Comparison of ENCODE assay signal across 19 cellular contexts in the genomic region with DNA sequence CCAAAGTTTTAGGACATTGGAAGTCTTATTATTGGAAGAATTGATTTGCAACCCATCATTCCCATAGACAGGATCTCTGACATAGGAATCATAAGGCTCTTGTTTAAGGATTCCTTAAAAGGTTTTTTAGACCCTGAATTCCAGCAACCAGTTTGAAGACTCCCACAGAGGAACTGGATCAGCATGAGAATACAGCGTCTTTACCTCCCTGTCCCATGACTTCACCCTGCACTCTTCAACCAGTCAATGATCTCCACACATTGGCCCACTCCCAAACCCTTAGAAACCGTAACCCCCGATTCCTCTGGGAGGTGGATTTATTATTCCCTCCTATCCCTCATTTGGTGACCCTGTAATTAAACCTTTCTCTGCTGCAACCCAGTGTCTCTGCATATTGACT.
DNase-seq lines count a peak whose midpoint lies in the region; ATAC-seq, FAIRE-seq and TF ChIP-seq lines count a peak whose summit lies in the region.
"Had no signal": no experiment of that assay in that cellular context is flagged by ENCODE, and none has a peak within 500 bp of the region (broad histone marks: within the 10 kb centered on the region; RNA-seq: fewer than 3 reads in every experiment).

No MANE protein-coding gene starts in this region.

- no peak for TF ChIP-seq POLR2A in H1 (IDR thresholded peaks at IDR 0.05; ENCODE audit: control extremely low read depth in 1 of 2, low read depth in 2 of 2, low read length in 2 of 2)

- H3K4me3 Mint-ChIP-seq in T-helper 2 cell treated with Interferon-gamma antibody and Interleukin-4, amounts not matched to agents 5 μg/mL and 100 μg/mL, for 36 hours: no peak overlapping the region
- H3K4me3 Mint-ChIP-seq: B cell; CD8-positive, alpha-beta T cell; HFFc6 had no signal

- H3K27ac Mint-ChIP-seq in T-helper 2 cell treated with Interferon-gamma antibody and Interleukin-4, amounts not matched to agents 5 μg/mL and 100 μg/mL, for 36 hours: no peak overlapping the region
- H3K27ac Mint-ChIP-seq: B cell; CD8-positive, alpha-beta T cell; HFFc6 had no signal

- H3K23ac ChIP-seq in H1 (ENCODE audit: insufficient read length) (no peak overlapping the region), mesendoderm (ENCODE audit: low read length) (no peak overlapping the region)

- peak overlapping the region; percentile 73; the same call in 1 of the 2 replicates for H2BK20ac ChIP-seq in H1 (ENCODE audit: low read length)

- H2BK5ac ChIP-seq in H1 (ENCODE audit: low read depth, low read length) (no peak overlapping the region; the same call in 1 of the 2 replicates), mesendoderm (ENCODE audit: low read length) (no peak overlapping the region)

- peak; percentile 89 for FAIRE-seq in H1 (lab: Jason Lieb, UNC)
- FAIRE-seq: GM12878, H54, HTR-8/SVneo had no signal

- H3K79me1 ChIP-seq in H1 (ENCODE audit: low read depth, low read length) (no peaks in the 10 kb centered on the region), mesendoderm (ENCODE audit: low read length) (no peaks in the 10 kb centered on the region)

- H3K79me2 ChIP-seq in H1 (ENCODE audit: control insufficient read depth in 1 of 2, insufficient read depth in 2 of 2, low read length in 2 of 2) (no peaks in the 10 kb centered on the region), mesendoderm (ENCODE audit: control insufficient read depth, insufficient read depth, low read length) (no peaks in the 10 kb centered on the region)

- H3K4me1 ChIP-seq in HUES64 (ENCODE audit: insufficient read depth, low read length) (peaks cover 7% of the 10 kb centered on the region), H1 (replicated peaks in 1 of 4; ENCODE audit: control insufficient read depth in 3 of 4, insufficient read depth in 4 of 4, low read length in 3 of 4) (peaks cover 0 to 6% (median 4%) of the 10 kb centered on the region in 4 experiments; a peak in 4 of 7 replicates), mesendoderm (ENCODE audit: control insufficient read depth, low read depth, low read length) (no peaks in the 10 kb centered on the region), foreskin keratinocyte (no peaks in the 10 kb centered on the region)
- H3K4me1 ChIP-seq: BLaER1 treated with 17β-estradiol and CSF1 and Interleukin-3, amounts not matched to agents 10 nM and 100 nM had no signal

- H4K8ac ChIP-seq in H1 (ENCODE audit: extremely low read depth, insufficient read depth, low read length) (no peak overlapping the region), mesendoderm (ENCODE audit: low read depth, low read length) (peak overlapping the region; percentile 88)

- peak overlapping the region; percentile 5; the same call in 1 of the 2 replicates for H3K27ac ChIP-seq in HUES64 (ENCODE audit: low read depth, low read length)
- H3K27ac ChIP-seq in H1 (ENCODE audit: low read depth, low read length): no peak overlapping the region
- H3K27ac ChIP-seq in mesendoderm (ENCODE audit: low read depth, low read length): no peak overlapping the region
- no peak overlapping the region for H3K27ac ChIP-seq in foreskin keratinocyte
- H3K27ac ChIP-seq: BLaER1 treated with 17β-estradiol and CSF1 and Interleukin-3, amounts not matched to agents 10 nM and 100 nM had no signal

- no peaks in the 10 kb centered on the region for H3K27me3 ChIP-seq in HUES64 (ENCODE audit: insufficient read depth, low read length)
- H3K27me3 ChIP-seq in H1 (replicated peaks in 1 of 4; ENCODE audit: control insufficient read depth in 3 of 4, extremely low read depth in 1 of 4, insufficient read depth in 3 of 4, low read length in 3 of 4): no peaks in the 10 kb centered on the region
- no peaks in the 10 kb centered on the region for H3K27me3 ChIP-seq in mesendoderm (ENCODE audit: insufficient read depth, low read length, poor library complexity)
- H3K27me3 ChIP-seq in foreskin keratinocyte: no peaks in the 10 kb centered on the region
- H3K27me3 ChIP-seq: BLaER1 treated with 17β-estradiol and CSF1 and Interleukin-3, amounts not matched to agents 10 nM and 100 nM had no signal

- no peak overlapping the region for H3K9ac ChIP-seq in HUES64 (ENCODE audit: low read depth, low read length)
- H3K9ac ChIP-seq in H1 (replicated peaks in 1 of 4; ENCODE audit: extremely low read depth in 1 of 4, low read depth in 3 of 4, low read length in 3 of 4): no peak overlapping the region
- no peak overlapping the region for H3K9ac ChIP-seq in mesendoderm (ENCODE audit: low read length)
- H3K9ac ChIP-seq: BLaER1 treated with 17β-estradiol and CSF1 and Interleukin-3, amounts not matched to agents 10 nM and 100 nM had no signal

- no peak for TF ChIP-seq EP300 in H1 (IDR thresholded peaks at IDR 0.05; ENCODE audit: borderline replicate concordance in 1 of 2, low read depth in 2 of 2, low read length in 2 of 2)

- peaks cover 9% of the 10 kb centered on the region for H3K9me3 Mint-ChIP-seq in T-helper 2 cell treated with Interferon-gamma antibody and Interleukin-4, amounts not matched to agents 5 μg/mL and 100 μg/mL, for 36 hours

- DNase-seq in ELF-1 (ENCODE audit: low read depth, low spot score) (peak; percentile 23), H1 (ENCODE audit: low read depth in 1 of 2, low spot score in 2 of 2) (no peak), mesendoderm (no peak), foreskin keratinocyte (no peak), NCI-H82 (lab: John Stamatoyannopoulos, UW) (no peak)
- DNase-seq in activated T-cell treated with anti-CD3 and anti-CD28 coated beads, Interleukin-2, amount 50 U/mL, for 1 hour: no peak
- DNase-seq in T-helper 2 cell treated with Interferon-gamma antibody and Interleukin-4, amounts not matched to agents 5 μg/mL and 100 μg/mL, for 36 hours (ENCODE audit: low spot score): no peak
- DNase-seq: 8988T; Calu3; CD8-positive, alpha-beta T cell; DMS79 treated with DMSO at 0.1 percent for 48 hours; HFFc6 had no signal

- H2AK5ac ChIP-seq in H1 (ENCODE audit: low read depth, low read length): no peak overlapping the region
- H2AK5ac ChIP-seq in mesendoderm (ENCODE audit: low read length): no peak overlapping the region

- POLR2A ChIA-PET in H1 (lab: Charles Lee; ENCODE audit: partially characterized antibody): no interaction called here

- H2AFZ ChIP-seq in H1 (ENCODE audit: low read length): no peak overlapping the region

- no peaks in the 10 kb centered on the region for H3K36me3 Mint-ChIP-seq in T-helper 2 cell treated with Interferon-gamma antibody and Interleukin-4, amounts not matched to agents 5 μg/mL and 100 μg/mL, for 36 hours (ENCODE audit: low read depth)
- H3K36me3 Mint-ChIP-seq: CD8-positive, alpha-beta T cell had no signal

- H3K27me3 Mint-ChIP-seq in T-helper 2 cell treated with Interferon-gamma antibody and Interleukin-4, amounts not matched to agents 5 μg/mL and 100 μg/mL, for 36 hours (ENCODE audit: low read depth): no peaks in the 10 kb centered on the region
- H3K27me3 Mint-ChIP-seq: B cell had no signal

- TF ChIP-seq RAD21 in H1 (IDR thresholded peaks at IDR 0.05 in 1 of 2, conservative IDR thresholded peaks at IDR 0.05 in 1 of 2; ENCODE audit: low read depth in 2 of 2, low read length in 2 of 2): no peak

- peak overlapping the region; percentile 57 for H4K5ac ChIP-seq in H1 (ENCODE audit: insufficient read length, low read depth, low read length)
- no peak overlapping the region for H4K5ac ChIP-seq in mesendoderm (ENCODE audit: low read length)

- H3K36me3 ChIP-seq in HUES64 (ENCODE audit: insufficient read depth, low read length): no peaks in the 10 kb centered on the region
- H3K36me3 ChIP-seq in H1 (ENCODE audit: control insufficient read depth in 2 of 4, insufficient read depth in 4 of 4, low read length in 3 of 4): no peaks in the 10 kb centered on the region; a peak in 1 of 8 replicates
- no peaks in the 10 kb centered on the region for H3K36me3 ChIP-seq in mesendoderm (ENCODE audit: control insufficient read depth, insufficient read depth, low read length)
- H3K36me3 ChIP-seq: BLaER1 treated with 17β-estradiol and CSF1 and Interleukin-3, amounts not matched to agents 10 nM and 100 nM had no signal

- H3K18ac ChIP-seq in H1 (ENCODE audit: extremely low read depth, low read length): no peak overlapping the region
- no peak overlapping the region for H3K18ac ChIP-seq in mesendoderm (ENCODE audit: low read length)

- H2BK120ac ChIP-seq in H1 (replicated peaks; ENCODE audit: low read depth, low read length) (no peak overlapping the region), mesendoderm (ENCODE audit: low read depth, low read length) (no peak overlapping the region)

- TF ChIP-seq CTCF in H1 (IDR thresholded peaks at IDR 0.05; ENCODE audit: control extremely low read depth in 1 of 3, insufficient read depth in 1 of 3, low read depth in 1 of 3, low read length in 3 of 3): no peak
- no peak for TF ChIP-seq CTCF in foreskin keratinocyte (conservative IDR thresholded peaks at IDR 0.05)

- H3K23me2 ChIP-seq in H1 (ENCODE audit: low read depth, low read length): no peaks in the 10 kb centered on the region

- no peak overlapping the region for H2BK12ac ChIP-seq in H1 (ENCODE audit: low read depth, low read length)

- 55% methylated on average over 3 of the region's 3 CpGs for WGBS in HUES64
- WGBS in H1 (ENCODE audit: extremely low coverage in 1 of 2, insufficient coverage in 1 of 2, insufficient read length in 1 of 2, insufficient replicate concordance in 2 of 2, low coverage in 1 of 2, low lambda C conversion rate in 2 of 2, missing lambda C conversion rate in 1 of 2), 2 experiments: 70% methylated on average over 3 of the region's 3 CpGs; no CpG with 5 or more reads in 1 of the 2 experiments
- no CpG with 5 or more reads among the region's 3 CpGs for WGBS in mesendoderm (ENCODE audit: extremely low coverage, insufficient coverage, low lambda C conversion rate)

- H3K4ac ChIP-seq in H1 (replicated peaks; ENCODE audit: insufficient read length, low read depth, low read length) (no peak overlapping the region), mesendoderm (ENCODE audit: low read depth, low read length) (no peak overlapping the region)

- no peaks in the 10 kb centered on the region for H3K9me3 ChIP-seq in HUES64 (ENCODE audit: insufficient read depth, low read depth, low read length)
- peaks cover 0 to 3% of the 10 kb centered on the region in 2 experiments; a peak in 1 of 4 replicates for H3K9me3 ChIP-seq in H1 (ENCODE audit: insufficient read depth in 2 of 2, low read depth in 1 of 2, low read length in 1 of 2)
- H3K9me3 ChIP-seq: BLaER1 treated with 17β-estradiol and CSF1 and Interleukin-3, amounts not matched to agents 10 nM and 100 nM had no signal

- no peak overlapping the region for H2BK15ac ChIP-seq in H1 (ENCODE audit: low read length)
- H2BK15ac ChIP-seq in mesendoderm (replicated peaks; ENCODE audit: low read depth): no peak overlapping the region

- no peaks in the 10 kb centered on the region for H3K4me1 Mint-ChIP-seq in T-helper 2 cell treated with Interferon-gamma antibody and Interleukin-4, amounts not matched to agents 5 μg/mL and 100 μg/mL, for 36 hours (ENCODE audit: low read depth)
- H3K4me1 Mint-ChIP-seq: B cell had no signal

- ATAC-seq in foreskin keratinocyte: no peak
- ATAC-seq: CD8-positive, alpha-beta T cell; GM12878; HCT116 had no signal

- CTCF ChIA-PET in H1 (lab: Charles Lee; ENCODE audit: partially characterized antibody): no interaction called here

- no peak overlapping the region for H3K14ac ChIP-seq in H1 (ENCODE audit: insufficient read length)

- H3K56ac ChIP-seq in H1 (replicated peaks; ENCODE audit: insufficient read length, low read depth, low read length) (no peak overlapping the region), mesendoderm (ENCODE audit: low read length) (no peak overlapping the region)

- no peaks in the 10 kb centered on the region for H4K20me1 ChIP-seq in H1 (replicated peaks in 1 of 2; ENCODE audit: control insufficient read depth in 1 of 2, insufficient read depth in 2 of 2, low read length in 2 of 2)
- H4K20me1 ChIP-seq: BLaER1 treated with 17β-estradiol and CSF1 and Interleukin-3, amounts not matched to agents 10 nM and 100 nM had no signal

- H3K4me3 ChIP-seq in HUES64 (ENCODE audit: low read length) (no peak overlapping the region), H1 (ENCODE audit: extremely low read depth in 1 of 4, insufficient read depth in 2 of 4, low read depth in 3 of 4, low read length in 4 of 4) (no peak overlapping the region), mesendoderm (ENCODE audit: low read length) (no peak overlapping the region)
- H3K4me3 ChIP-seq: BLaER1 treated with 17β-estradiol and CSF1 and Interleukin-3, amounts not matched to agents 10 nM and 100 nM; GM12878 had no signal

- no peak overlapping the region for H4K91ac ChIP-seq in H1 (replicated peaks; ENCODE audit: insufficient read length, low read length)

- H3K4me2 ChIP-seq in H1 (ENCODE audit: insufficient read depth in 1 of 2, low read depth in 2 of 2, low read length in 2 of 2) (peak overlapping the region; percentile 14 to 24; a peak in 2 of 4 replicates), mesendoderm (ENCODE audit: low read length) (no peak overlapping the region)
- H3K4me2 ChIP-seq: BLaER1 treated with 17β-estradiol and CSF1 and Interleukin-3, amounts not matched to agents 10 nM and 100 nM had no signal
